In the genomic region with DNA sequence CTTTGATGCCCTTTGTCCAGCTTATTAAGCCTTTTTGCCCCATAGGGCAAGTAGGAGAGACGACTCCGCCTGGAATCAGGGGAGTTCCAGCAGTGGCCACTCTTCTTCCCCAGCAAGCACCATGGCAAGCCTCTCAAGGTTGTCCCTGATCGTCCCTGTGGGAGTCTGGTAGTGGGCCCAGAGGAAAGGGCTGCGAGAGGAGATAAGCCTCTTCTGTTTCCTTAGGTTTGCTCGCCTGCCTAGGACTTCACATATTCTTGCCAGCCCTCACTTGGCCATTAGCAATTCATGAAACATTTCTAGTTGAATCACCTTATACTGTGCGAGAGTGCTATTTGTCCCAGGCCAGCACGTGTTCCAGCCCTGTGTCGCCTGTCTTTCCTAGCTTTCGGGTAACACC, we compare ENCODE assay signal across 18 cellular contexts. TPM values are rescaled to one million over a fixed set of nuclear protein-coding genes. Genes with fewer than 3 reads are reported as not detected.
"Had no signal": no experiment of that assay in that cellular context is flagged by ENCODE, and none has a peak within 500 bp of the region (broad histone marks: within the 10 kb centered on the region; RNA-seq: fewer than 3 reads in every experiment).

No MANE protein-coding gene starts in this region.

- H3K27me3 ChIP-seq: ovary, thyroid gland had no signal

- H3K4me1 ChIP-seq: esophagus squamous epithelium, stomach, thyroid gland had no signal

- H3K4me3 ChIP-seq: esophagus squamous epithelium, ovary, SK-N-MC, skin epidermis, stomach, thyroid gland had no signal

- DNase-seq: activated CD4-positive, alpha-beta T cell treated with anti-CD3 and anti-CD28 coated beads, Interleukin-2, amount 50 U/mL, for 1 hour; activated CD4-positive, CD25-positive, alpha-beta regulatory T cell; activated effector memory CD4-positive, alpha-beta T cell treated with Interleukin-2 at 50 U/mL for 16 hours; activated T-cell treated with anti-CD3 and anti-CD28 coated beads, Interleukin-2, amount 50 U/mL, for 24 hours; endodermal cell; esophagus squamous epithelium; foreskin fibroblast; nephron progenitor cell; ovary; stomach; T-cell; T1000; thyroid gland had no signal

- ATAC-seq: T-cell had no signal

- H3K36me3 ChIP-seq: esophagus squamous epithelium, ovary, stomach, thyroid gland had no signal

- H3K9me3 ChIP-seq: ovary, thyroid gland had no signal

- H3K27ac ChIP-seq: esophagus squamous epithelium, ovary, SK-N-MC, skin epidermis, stomach, thyroid gland had no signal

RNA-seq across cellular contexts. Expression of gene CPN1, which starts 47.8 kb away (rescaled TPM):
- total RNA-seq: dermis microvascular lymphatic vessel endothelial cell, esophagus squamous epithelium, mesenteric fat pad, ovary, renal cortical epithelial cell, stomach, T-cell, thyroid gland had no signal
